ENCODE assay signal across 8 cellular contexts in the genomic region with DNA sequence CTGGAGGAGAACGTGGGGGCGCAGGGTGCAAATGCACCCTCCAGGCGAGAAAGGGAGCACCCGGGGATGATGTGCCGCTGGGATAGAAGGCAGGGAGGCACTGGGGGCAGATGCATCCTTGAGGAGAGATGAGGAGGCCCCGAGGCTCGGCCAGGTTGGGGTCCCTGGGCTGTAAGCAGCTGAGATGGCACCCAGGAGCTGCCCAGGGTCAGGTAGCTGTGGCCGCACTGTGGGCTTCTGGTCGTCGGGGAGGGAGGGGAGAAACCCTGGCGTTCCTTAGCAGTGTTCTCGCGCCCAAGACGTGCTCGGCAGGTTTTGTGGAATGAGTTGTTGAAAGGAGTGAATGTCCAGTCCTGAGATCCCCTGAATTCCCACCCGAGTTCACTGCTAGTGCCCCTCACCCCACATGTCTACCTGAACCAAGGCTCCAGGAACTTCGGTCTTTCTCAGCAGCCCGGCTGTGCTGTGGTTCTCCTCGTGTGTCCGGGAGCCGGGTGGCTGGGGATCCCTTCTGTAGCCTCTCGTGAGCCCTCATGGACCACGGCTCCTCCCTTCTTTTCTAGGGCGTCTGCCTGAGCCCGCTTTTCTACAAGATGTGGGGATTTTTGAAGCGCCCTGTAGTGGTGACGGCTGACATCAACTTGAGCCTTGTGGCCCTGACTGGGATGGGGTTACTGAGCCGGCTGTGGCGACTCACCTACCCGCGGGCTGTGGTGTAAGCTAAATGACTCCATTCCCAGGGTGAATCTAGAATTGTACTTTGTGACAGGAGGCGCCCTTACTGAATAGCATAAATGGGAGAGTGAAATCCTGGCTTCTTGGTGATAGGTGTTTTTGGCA. TPM values are rescaled to one million over a fixed set of nuclear protein-coding genes. Genes with fewer than 3 reads are reported as not detected.
A peak's percentile ranks its signal among the peaks of the same experiment; 100 is the strongest.
DNase-seq lines count a peak whose midpoint lies in the region; ATAC-seq and TF ChIP-seq lines count a peak whose summit lies in the region.

No MANE protein-coding gene starts in this region.

- H3K27me3 ChIP-seq in neutrophil (peaks cover 15% of the 10 kb centered on the region), vagina (no peaks in the 10 kb centered on the region)

- H3K9me3 Mint-ChIP-seq in activated CD8-positive, alpha-beta memory T cell treated with anti-CD3 and anti-CD28 coated beads, Interleukin-2, amount 10 ng/mL, durations not matched to agents 7 days and 5 days (ENCODE audit: low read depth): no peaks in the 10 kb centered on the region

- H3K4me3 ChIP-seq in epithelial cell of proximal tubule (ENCODE audit: low read depth, low read length): peak overlapping the region; percentile 94
- peak overlapping the region; percentile 81 to 97 for H3K4me3 ChIP-seq in neutrophil (ENCODE audit: low read depth in 1 of 2, low read length in 1 of 2)
- H3K4me3 ChIP-seq in vagina: peak overlapping the region; percentile 71 to 85

- H3K4me1 ChIP-seq in neutrophil (ENCODE audit: control insufficient read depth in 1 of 2, insufficient read depth in 1 of 2, low read depth in 1 of 2, low read length in 1 of 2) (peaks cover 15 to 19% of the 10 kb centered on the region in 2 experiments), vagina (peaks cover 31% of the 10 kb centered on the region)

- no peak for TF ChIP-seq POLR2A in vagina (IDR thresholded peaks at IDR 0.05)

- H3K27ac Mint-ChIP-seq in activated CD8-positive, alpha-beta memory T cell treated with anti-CD3 and anti-CD28 coated beads, Interleukin-2, amount 10 ng/mL, durations not matched to agents 7 days and 5 days: peak overlapping the region; percentile 84

- H3K27ac ChIP-seq in neutrophil: no peak overlapping the region
- H3K27ac ChIP-seq in vagina: no peak overlapping the region

- H3K9me3 ChIP-seq in neutrophil: no peaks in the 10 kb centered on the region
- no peaks in the 10 kb centered on the region for H3K9me3 ChIP-seq in vagina

- CTCF ChIA-PET in activated CD8-positive, alpha-beta memory T cell treated with anti-CD3 and anti-CD28 coated beads, Interleukin-2, amount 10 ng/mL, durations not matched to agents 7 days and 5 days (lab: Charles Lee): interaction anchor here (0.6 to 2.4 kb wide), 16 partner anchors 8 to 818 kb away, joined by 3 to 10 read pairs (median 4); no protein-coding TSS in a partner anchor

- H3K36me3 Mint-ChIP-seq in activated CD8-positive, alpha-beta memory T cell treated with anti-CD3 and anti-CD28 coated beads, Interleukin-2, amount 10 ng/mL, durations not matched to agents 7 days and 5 days: peaks cover 19% of the 10 kb centered on the region

- no peaks in the 10 kb centered on the region for H3K27me3 Mint-ChIP-seq in activated CD8-positive, alpha-beta memory T cell treated with anti-CD3 and anti-CD28 coated beads, Interleukin-2, amount 10 ng/mL, durations not matched to agents 7 days and 5 days

- peak; percentile 69 for DNase-seq in ELR (ENCODE audit: low read depth)
- peak; percentile 77 for DNase-seq in M059J (ENCODE audit: low read depth)
- peak; percentile 92 for DNase-seq in activated CD8-positive, alpha-beta memory T cell treated with anti-CD3 and anti-CD28 coated beads, Interleukin-2, amount 10 ng/mL, durations not matched to agents 7 days and 5 days
- no peak for DNase-seq in epithelial cell of proximal tubule (ENCODE audit: low read depth)
- no peak for DNase-seq in vagina (ENCODE audit: extremely low spot score in 2 of 2)

- TF ChIP-seq CTCF in epithelial cell of proximal tubule (conservative IDR thresholded peaks at IDR 0.05; ENCODE audit: low read depth, low read length): peak; percentile 7
- no peak for TF ChIP-seq CTCF in neutrophil (IDR thresholded peaks at IDR 0.05)
- TF ChIP-seq CTCF in vagina (IDR thresholded peaks at IDR 0.05): no peak

- H3K4me3 Mint-ChIP-seq in activated CD8-positive, alpha-beta memory T cell treated with anti-CD3 and anti-CD28 coated beads, Interleukin-2, amount 10 ng/mL, durations not matched to agents 7 days and 5 days: peak overlapping the region; percentile 87

- H3K36me3 ChIP-seq in neutrophil (peaks cover 16% of the 10 kb centered on the region), vagina (peaks cover 0 to 7% of the 10 kb centered on the region in 2 donors)

- intact Hi-C loops in vagina (cut with DNase I): no loop called here

- peak; percentile 50 for ATAC-seq in activated CD8-positive, alpha-beta memory T cell treated with anti-CD3 and anti-CD28 coated beads, Interleukin-2, amount 10 ng/mL, durations not matched to agents 7 days and 5 days
- no peak for ATAC-seq in GM18861 (IDR thresholded peaks at IDR 0.05; ENCODE audit: unreplicated experiment)
- no peak for ATAC-seq in HG03460 (IDR thresholded peaks at IDR 0.05; ENCODE audit: unreplicated experiment)

- H3K4me1 Mint-ChIP-seq in activated CD8-positive, alpha-beta memory T cell treated with anti-CD3 and anti-CD28 coated beads, Interleukin-2, amount 10 ng/mL, durations not matched to agents 7 days and 5 days: peaks cover 58% of the 10 kb centered on the region

RNA-seq across cellular contexts. Expression of a gene that starts 1.1 kb away (rescaled TPM):
- total RNA-seq in M059J (2014; rRNA removed; shearing (Covaris generic)): 22.8 and 28.4 TPM in 2 replicates
- total RNA-seq in activated CD8-positive, alpha-beta memory T cell treated with anti-CD3 and anti-CD28 coated beads, Interleukin-2, amount 10 ng/mL, durations not matched to agents 7 days and 5 days: 10 to 100 TPM; 41.5 to 53.7 TPM
- 20.9 and 22.4 TPM in 2 replicates for total RNA-seq in epithelial cell of proximal tubule
- 14.5 TPM for total RNA-seq in vagina

RNA-seq across cellular contexts. Expression of a gene that starts 27.2 kb away (rescaled TPM):
- total RNA-seq in M059J (2014; rRNA removed; shearing (Covaris generic)): 37.3 and 44.0 TPM in 2 replicates
- 10 to 100 TPM; 26.1 to 29.6 TPM for total RNA-seq in activated CD8-positive, alpha-beta memory T cell treated with anti-CD3 and anti-CD28 coated beads, Interleukin-2, amount 10 ng/mL, durations not matched to agents 7 days and 5 days
- total RNA-seq in epithelial cell of proximal tubule (22.4 and 32.5 TPM in 2 replicates), vagina (37.3 TPM)

RNA-seq across cellular contexts. Expression of a gene that starts 41.5 kb away (rescaled TPM):
- not detected in 2 replicates for total RNA-seq in M059J (2014; rRNA removed; shearing (Covaris generic))
- not detected for total RNA-seq in activated CD8-positive, alpha-beta memory T cell treated with anti-CD3 and anti-CD28 coated beads, Interleukin-2, amount 10 ng/mL, durations not matched to agents 7 days and 5 days
- total RNA-seq in epithelial cell of proximal tubule (not detected in 2 replicates), vagina (not detected)

Comparison
In these comparisons a context has a peak if more than half of its experiments do, and no peak if none do; other contexts are left out.
1. DNase-seq: peak in ELR (single experiment), M059J (single experiment) and activated CD8-positive, alpha-beta memory T cell treated with anti-CD3 and anti-CD28 coated beads, Interleukin-2, amount 10 ng/mL, durations not matched to agents 7 days and 5 days (single experiment); none in epithelial cell of proximal tubule (single experiment) and vagina (0 of 2).
2. Peak in every context shown above with its lines, with median percentiles within 50 percentile points of each other: H3K4me3 ChIP-seq.